ENCODE assay signal across 8 cellular contexts in genomic region chr7:128405345-128406146, GRCh38. TPM values are rescaled to one million over a fixed set of nuclear protein-coding genes. Genes with fewer than 3 reads are reported as not detected.
DNase-seq lines count a peak whose midpoint lies in the region; ATAC-seq lines count a peak whose summit lies in the region.

No MANE protein-coding gene starts in this region.

- peak overlapping the region; percentile 98 for H3K4me2 ChIP-seq in skeletal muscle satellite cell (ENCODE audit: low read length)

- no peaks in the 10 kb centered on the region for H3K27me3 ChIP-seq in skeletal muscle satellite cell (ENCODE audit: control insufficient read depth, insufficient read depth, low read length)

- intact Hi-C loops in left ventricle myocardium superior (cut with micrococcal nuclease) = no loop called here

- H3K9me3 ChIP-seq in skeletal muscle satellite cell (replicated peaks; ENCODE audit: low read length) = no peaks in the 10 kb centered on the region

- DNase-seq in ACHN (peak; percentile 54), RPMI7951 (ENCODE audit: low read depth) (peak; percentile 52), left ventricle myocardium superior (peak; percentile 73), foreskin melanocyte (no peak)
- DNase-seq in activated naive CD4-positive, alpha-beta T cell treated with anti-CD3 and anti-CD28 coated beads, Interleukin-2, amount 50 U/mL, for 16 hours = peak; percentile 65

- in situ Hi-C loops in ACHN (cut with HindIII; ENCODE audit: low pct_ligation_motif_present, low pct_unique_long_range_greater_than_20kb, low sequenced_read_pairs) = no loop called here

- H3K36me3 ChIP-seq in skeletal muscle satellite cell (ENCODE audit: insufficient read depth, low read length) = peaks cover 21% of the 10 kb centered on the region

- ATAC-seq in GM21723 (IDR thresholded peaks at IDR 0.05; ENCODE audit: unreplicated experiment) = peak; percentile 22
- ATAC-seq in left ventricle myocardium superior = no peak
- ATAC-seq in HG03159 (IDR thresholded peaks at IDR 0.05; ENCODE audit: unreplicated experiment) = no peak

- H3K9ac ChIP-seq in skeletal muscle satellite cell (ENCODE audit: low read depth, low read length) = peak overlapping the region; percentile 90

- H3K4me1 ChIP-seq in skeletal muscle satellite cell (ENCODE audit: control insufficient read depth, insufficient read depth, low read length) = peaks cover 36% of the 10 kb centered on the region

- H3K4me3 ChIP-seq in skeletal muscle satellite cell (ENCODE audit: low read length) = peak overlapping the region; percentile 92

RNA-seq across cellular contexts. Expression of gene IMPDH1, which starts 4.2 kb away (rescaled TPM):
- 63.2 and 75.8 TPM in 2 replicates for total RNA-seq in RPMI7951 (2014; rRNA removed; shearing (Covaris generic))
- total RNA-seq in left ventricle myocardium superior = 20.7 TPM
- 56.5 and 60.5 TPM in 2 replicates for total RNA-seq in skeletal muscle satellite cell (2012; rRNA removed)

RNA-seq across cellular contexts. Expression of gene PRRT4, which starts 44.1 kb away (rescaled TPM):
- not detected in 2 replicates for total RNA-seq in RPMI7951 (2014; rRNA removed; shearing (Covaris generic))
- 1.6 TPM for total RNA-seq in left ventricle myocardium superior
- total RNA-seq in skeletal muscle satellite cell (2012; rRNA removed) = under 0.01 and 0.44 TPM in 2 replicates

RNA-seq across cellular contexts. Expression of gene HILPDA, which starts 50.1 kb away (rescaled TPM):
- 18.7 and 29.1 TPM in 2 replicates for total RNA-seq in RPMI7951 (2014; rRNA removed; shearing (Covaris generic))
- total RNA-seq in left ventricle myocardium superior = 6.9 TPM
- total RNA-seq in skeletal muscle satellite cell (2012; rRNA removed) = 16.2 and 32.1 TPM in 2 replicates
